In the genomic region with DNA sequence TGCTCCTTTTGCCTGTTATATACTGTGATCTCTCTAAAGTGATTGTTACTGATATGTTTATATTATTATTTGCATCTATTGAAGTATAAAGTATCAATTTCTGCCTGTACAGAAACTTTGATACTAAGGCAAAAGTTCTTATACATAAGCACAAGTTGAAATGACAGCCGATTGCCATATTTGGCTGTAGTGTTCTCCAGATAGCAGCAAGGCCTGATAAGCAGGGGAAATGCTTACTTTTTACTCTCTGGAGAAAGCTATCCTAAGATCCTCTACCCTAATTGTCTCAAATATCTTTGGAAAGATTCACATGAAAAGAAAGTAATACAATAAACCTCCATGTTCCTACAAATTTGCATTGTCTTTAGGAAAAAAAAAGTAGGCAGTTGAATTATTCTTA, we compare ENCODE assay signal across 34 cellular contexts.
"Had no signal": no experiment of that assay in that cellular context is flagged by ENCODE, and none has a peak within 500 bp of the region (broad histone marks: within the 10 kb centered on the region; RNA-seq: fewer than 3 reads in every experiment).

No MANE protein-coding gene starts in this region.

- H3K4me3 Mint-ChIP-seq: activated naive CD4-positive, alpha-beta T cell treated with anti-CD3 and anti-CD28 coated beads, Interleukin-2, amount 10 ng/mL, durations not matched to agents 7 days and 5 days; activated naive CD8-positive, alpha-beta T cell treated with anti-CD3 and anti-CD28 coated beads, Interleukin-2, amount 10 ng/mL, durations not matched to agents 7 days and 5 days; natural killer cell; neural progenitor cell; stimulated activated memory B cell treated with anti-CD40 and anti-IgM and Interleukin-4, amounts not matched to agents 10 μg/mL and 1 μg/mL and 100 μg/mL, for 72 hours; stimulated activated naive CD8-positive, alpha-beta T cell treated with anti-CD3 and anti-CD28 coated beads, Interleukin-15, amount 100 ng/mL, for 72 hours had no signal

- H3K36me3 ChIP-seq: colonic mucosa had no signal

- H3K9me3 Mint-ChIP-seq: activated naive CD4-positive, alpha-beta T cell treated with anti-CD3 and anti-CD28 coated beads, Interleukin-2, amount 10 ng/mL, durations not matched to agents 7 days and 5 days; activated naive CD8-positive, alpha-beta T cell treated with anti-CD3 and anti-CD28 coated beads, Interleukin-2, amount 10 ng/mL, durations not matched to agents 7 days and 5 days; natural killer cell; neural progenitor cell; stimulated activated memory B cell treated with anti-CD40 and anti-IgM and Interleukin-4, amounts not matched to agents 10 μg/mL and 1 μg/mL and 100 μg/mL, for 72 hours; stimulated activated naive CD8-positive, alpha-beta T cell treated with anti-CD3 and anti-CD28 coated beads, Interleukin-15, amount 100 ng/mL, for 72 hours had no signal

- FAIRE-seq: endometrium had no signal

- ATAC-seq: gastroesophageal sphincter; lower lobe of right lung; natural killer cell; psoas muscle; stimulated activated memory B cell treated with anti-CD40 and anti-IgM and Interleukin-4, amounts not matched to agents 10 μg/mL and 1 μg/mL and 100 μg/mL, for 72 hours; stimulated activated naive CD8-positive, alpha-beta T cell treated with anti-CD3 and anti-CD28 coated beads, Interleukin-15, amount 100 ng/mL, for 72 hours; upper lobe of right lung had no signal

- H3K27me3 ChIP-seq: ascending aorta, brain microvascular endothelial cell, colonic mucosa, gastroesophageal sphincter, neural progenitor cell, thyroid gland, upper lobe of right lung had no signal

- H3K4me2 ChIP-seq: neural progenitor cell, smooth muscle cell had no signal

- H3K27me3 Mint-ChIP-seq: activated naive CD4-positive, alpha-beta T cell treated with anti-CD3 and anti-CD28 coated beads, Interleukin-2, amount 10 ng/mL, durations not matched to agents 7 days and 5 days; activated naive CD8-positive, alpha-beta T cell treated with anti-CD3 and anti-CD28 coated beads, Interleukin-2, amount 10 ng/mL, durations not matched to agents 7 days and 5 days; stimulated activated memory B cell treated with anti-CD40 and anti-IgM and Interleukin-4, amounts not matched to agents 10 μg/mL and 1 μg/mL and 100 μg/mL, for 72 hours; stimulated activated naive CD8-positive, alpha-beta T cell treated with anti-CD3 and anti-CD28 coated beads, Interleukin-15, amount 100 ng/mL, for 72 hours had no signal

- DNase-seq: activated CD4-positive, alpha-beta T cell treated with anti-CD3 and anti-CD28 coated beads for 4 hours; activated CD4-positive, alpha-beta T cell treated with anti-CD3 and anti-CD28 coated beads, Interleukin-2, amount 50 U/mL, for 48 hours; activated CD8-positive, alpha-beta memory T cell treated with anti-CD3 and anti-CD28 coated beads for 24 hours; activated gamma-delta T cell; activated naive CD4-positive, alpha-beta T cell treated with anti-CD3 and anti-CD28 coated beads, Interleukin-2, amount 10 ng/mL, durations not matched to agents 7 days and 5 days; activated naive CD8-positive, alpha-beta T cell treated with anti-CD3 and anti-CD28 coated beads, Interleukin-2, amount 10 ng/mL, durations not matched to agents 7 days and 5 days; brain microvascular endothelial cell; central memory CD4-positive, alpha-beta T cell; colonic mucosa; effector CD8-positive, alpha-beta T cell; head of caudate nucleus; hypothalamus; lower lobe of right lung; mesenchymal stem cell; natural killer cell; occipital lobe; psoas muscle; stimulated activated CD4-positive, alpha-beta T cell treated with anti-CD3 and anti-CD28 coated beads, Interleukin-1b, Interleukin-23, amount 100 ng/mL, for 48 hours; stimulated activated CD4-positive, alpha-beta T cell treated with anti-CD3 and anti-CD28 coated beads, Interleukin-4, amount 100 ng/mL, for 4 hours; stimulated activated CD8-positive, alpha-beta memory T cell treated with anti-CD3 and anti-CD28 coated beads, Interleukin-4, amount 100 ng/mL, for 48 hours; stimulated activated naive CD8-positive, alpha-beta T cell treated with anti-CD3 and anti-CD28 coated beads, Interleukin-15, amount 100 ng/mL, for 72 hours; substantia nigra; T-helper 2 cell; thyroid gland; upper lobe of right lung had no signal

- H3K4me1 Mint-ChIP-seq: activated naive CD4-positive, alpha-beta T cell treated with anti-CD3 and anti-CD28 coated beads, Interleukin-2, amount 10 ng/mL, durations not matched to agents 7 days and 5 days; neural progenitor cell; stimulated activated memory B cell treated with anti-CD40 and anti-IgM and Interleukin-4, amounts not matched to agents 10 μg/mL and 1 μg/mL and 100 μg/mL, for 72 hours had no signal

- H3K9ac ChIP-seq: neural progenitor cell, parathyroid adenoma had no signal

- H3K36me3 Mint-ChIP-seq: natural killer cell had no signal

- H3K27ac Mint-ChIP-seq: activated naive CD4-positive, alpha-beta T cell treated with anti-CD3 and anti-CD28 coated beads, Interleukin-2, amount 10 ng/mL, durations not matched to agents 7 days and 5 days; activated naive CD8-positive, alpha-beta T cell treated with anti-CD3 and anti-CD28 coated beads, Interleukin-2, amount 10 ng/mL, durations not matched to agents 7 days and 5 days; neural progenitor cell; stimulated activated memory B cell treated with anti-CD40 and anti-IgM and Interleukin-4, amounts not matched to agents 10 μg/mL and 1 μg/mL and 100 μg/mL, for 72 hours had no signal

- H3K4me3 ChIP-seq: ascending aorta, colonic mucosa, gastroesophageal sphincter, lower lobe of right lung, neural progenitor cell, psoas muscle, smooth muscle cell, thyroid gland, upper lobe of right lung had no signal

- H3K4me1 ChIP-seq: colonic mucosa, lower lobe of right lung, neural progenitor cell, thyroid gland, upper lobe of right lung had no signal

- H3K9me3 ChIP-seq: ascending aorta, colonic mucosa, gastroesophageal sphincter, lower lobe of right lung, psoas muscle, thyroid gland, upper lobe of right lung had no signal

- H2AFZ ChIP-seq: neural progenitor cell, parathyroid adenoma had no signal

- H3K27ac ChIP-seq: ascending aorta, brain microvascular endothelial cell, colonic mucosa, epithelial cell of prostate, gastroesophageal sphincter, lower lobe of right lung, neural progenitor cell, parathyroid adenoma, psoas muscle, thyroid gland, upper lobe of right lung, VCaP had no signal
